24 cellular contexts compared by ENCODE assay signal in the genomic region with DNA sequence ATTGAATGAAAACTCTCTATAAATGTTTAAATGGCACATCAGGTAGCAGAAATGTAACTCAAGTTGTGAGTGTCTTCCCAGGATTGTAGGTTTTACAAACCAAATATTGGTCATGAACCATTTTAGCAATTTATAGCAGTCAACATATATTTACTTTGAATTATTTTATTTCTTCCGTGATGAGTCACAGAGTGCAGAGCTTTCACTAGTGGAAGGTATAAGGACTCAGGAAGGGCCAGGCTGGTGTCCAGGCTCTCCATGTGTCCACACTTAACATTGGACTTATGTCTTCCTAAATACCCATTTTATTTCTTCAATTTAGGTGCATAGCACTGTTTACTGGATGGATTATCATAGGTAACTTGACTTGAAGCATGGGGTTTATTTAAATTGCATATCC.
"Had no signal": no experiment of that assay in that cellular context is flagged by ENCODE, and none has a peak within 500 bp of the region (broad histone marks: within the 10 kb centered on the region; RNA-seq: fewer than 3 reads in every experiment).

No MANE protein-coding gene starts in this region.

- H3K27ac ChIP-seq: colonic mucosa, coronary artery, dorsolateral prefrontal cortex, epithelial cell of prostate, esophagus muscularis mucosa, esophagus squamous epithelium, foreskin keratinocyte, gastrocnemius medialis, gastroesophageal sphincter, heart left ventricle, heart right ventricle had no signal

- H3K36me3 ChIP-seq: colonic mucosa, esophagus muscularis mucosa, esophagus squamous epithelium, gastrocnemius medialis, gastroesophageal sphincter, heart left ventricle, heart right ventricle had no signal

- H3K9me3 ChIP-seq: colonic mucosa, esophagus muscularis mucosa, esophagus squamous epithelium, gastrocnemius medialis, gastroesophageal sphincter, heart left ventricle had no signal

- H3K4me3 ChIP-seq: colonic mucosa, coronary artery, dorsolateral prefrontal cortex, esophagus muscularis mucosa, esophagus squamous epithelium, gastrocnemius medialis, gastroesophageal sphincter, heart left ventricle, heart right ventricle had no signal

- H3K27me3 ChIP-seq: colonic mucosa, dorsolateral prefrontal cortex, esophagus muscularis mucosa, esophagus squamous epithelium, foreskin keratinocyte, gastrocnemius medialis, gastroesophageal sphincter, heart left ventricle, heart right ventricle had no signal

- DNase-seq: colonic mucosa; cortex of kidney; dermis blood vessel endothelial cell; dorsolateral prefrontal cortex; effector CD4-positive, alpha-beta T cell; effector CD8-positive, alpha-beta T cell; effector memory CD4-positive, alpha-beta T cell; effector memory CD8-positive, alpha-beta T cell; endodermal cell; erythroblast; esophagus squamous epithelium; foreskin fibroblast; foreskin keratinocyte; foreskin melanocyte; gastrocnemius medialis; glutamatergic neuron; head of caudate nucleus; heart left ventricle; heart right ventricle had no signal

- ATAC-seq: effector memory CD8-positive, alpha-beta T cell; esophagus mucosa; foreskin keratinocyte; gastrocnemius medialis; gastroesophageal sphincter; heart left ventricle; heart right ventricle had no signal

- H3K4me1 ChIP-seq: colonic mucosa, esophagus muscularis mucosa, esophagus squamous epithelium, foreskin keratinocyte, gastrocnemius medialis, heart left ventricle had no signal
